Comparison of ENCODE assay signal across 23 cellular contexts in genomic region chr14:27243360-27243759, GRCh38.
"Had no signal": no experiment of that assay in that cellular context is flagged by ENCODE, and none has a peak within 500 bp of the region (broad histone marks: within the 10 kb centered on the region; RNA-seq: fewer than 3 reads in every experiment).

No MANE protein-coding gene starts in this region.

- H3K27ac ChIP-seq: dorsolateral prefrontal cortex, epithelial cell of prostate, esophagus muscularis mucosa, hepatocyte, neutrophil, sigmoid colon, stomach, thoracic aorta had no signal

- FAIRE-seq: islet of Langerhans, small intestine, urothelium cell line had no signal

- H3K27me3 Mint-ChIP-seq: naive thymus-derived CD8-positive, alpha-beta T cell; type B pancreatic cell had no signal

- H3K4me2 ChIP-seq: hepatocyte had no signal

- H3K4me3 ChIP-seq: dorsolateral prefrontal cortex, esophagus muscularis mucosa, hepatocyte, sigmoid colon, stomach, thoracic aorta had no signal

- H2AFZ ChIP-seq: hepatocyte had no signal

- H3K9me3 Mint-ChIP-seq: type B pancreatic cell had no signal

- H3K36me3 Mint-ChIP-seq: naive thymus-derived CD8-positive, alpha-beta T cell; type B pancreatic cell had no signal

- ATAC-seq: left lobe of liver; naive thymus-derived CD8-positive, alpha-beta T cell had no signal

- H3K27ac Mint-ChIP-seq: naive thymus-derived CD8-positive, alpha-beta T cell; type B pancreatic cell had no signal

- H3K36me3 ChIP-seq: esophagus muscularis mucosa, neutrophil, sigmoid colon, stomach, thoracic aorta had no signal

- DNase-seq: cortex of kidney; dorsolateral prefrontal cortex; effector CD8-positive, alpha-beta T cell; foreskin melanocyte; head of caudate nucleus; kidney glomerular epithelial cell; mammary epithelial cell; naive thymus-derived CD8-positive, alpha-beta T cell; sigmoid colon; small intestine; stimulated activated CD4-positive, alpha-beta T cell treated with anti-CD3 and anti-CD28 coated beads, Interleukin-12 subunit alpha, Interleukin-12 subunit beta, amount 100 ng/mL, for 4 hours; stimulated activated naive CD4-positive, alpha-beta T cell; stomach; substantia nigra had no signal

- H3K27me3 ChIP-seq: dorsolateral prefrontal cortex, esophagus muscularis mucosa, hepatocyte, neutrophil, sigmoid colon, stomach had no signal

- H3K4me3 Mint-ChIP-seq: naive thymus-derived CD8-positive, alpha-beta T cell; type B pancreatic cell had no signal

- H3K9me3 ChIP-seq: neutrophil, sigmoid colon, thoracic aorta had no signal

- H3K4me1 Mint-ChIP-seq: naive thymus-derived CD8-positive, alpha-beta T cell had no signal

- H3K4me1 ChIP-seq: esophagus muscularis mucosa, sigmoid colon, stomach had no signal

- H3K79me2 ChIP-seq: hepatocyte had no signal
